ENCODE assay signal across 19 cellular contexts in genomic region chr1:14413809-14414208, GRCh38.
DNase-seq lines count a peak whose midpoint lies in the region; ATAC-seq, FAIRE-seq and TF ChIP-seq lines count a peak whose summit lies in the region.
"Had no signal": no experiment of that assay in that cellular context is flagged by ENCODE, and none has a peak within 500 bp of the region (broad histone marks: within the 10 kb centered on the region; RNA-seq: fewer than 3 reads in every experiment).

No MANE protein-coding gene starts in this region.

- no peaks in the 10 kb centered on the region for H4K20me1 ChIP-seq in astrocyte (ENCODE audit: insufficient read depth, low read length)

- H3K79me2 ChIP-seq in astrocyte (ENCODE audit: insufficient read depth, low read length), result no peaks in the 10 kb centered on the region

- ATAC-seq in HG03342 (IDR thresholded peaks at IDR 0.05; ENCODE audit: unreplicated experiment), result no peak
- ATAC-seq: gastroesophageal sphincter; K562; stimulated activated naive B cell treated with anti-CD40 and anti-IgM and Interleukin-4, amounts not matched to agents 10 μg/mL and 1 μg/mL and 100 μg/mL, for 72 hours had no signal

- peak; percentile 39 for DNase-seq in GM04503 (ENCODE audit: low read depth)
- DNase-seq in astrocyte (ENCODE audit: low read depth), result peak; percentile 74
- peak; percentile 79 for DNase-seq in globus pallidus (ENCODE audit: low spot score)
- DNase-seq in substantia nigra (lab: John Stamatoyannopoulos, UW), result peak in 34 of 49 donors; percentile 1 to 65 (median 16)
- DNase-seq in stimulated activated CD4-positive, alpha-beta T cell treated with anti-CD3 and anti-CD28 coated beads, Interleukin-1b, Interleukin-23, amount 100 ng/mL, for 48 hours, result no peak
- DNase-seq in T-helper 2 cell, result no peak
- DNase-seq in activated gamma-delta T cell treated with Interleukin-2 at 50 U/mL for 16 hours, result no peak
- DNase-seq: activated CD4-positive, alpha-beta T cell treated with anti-CD3 and anti-CD28 coated beads, Interleukin-2, amount 50 U/mL, for 48 hours; CD4-positive, alpha-beta T cell; NCI-H1105 treated with DMSO at 0.1 percent for 48 hours; NCI-H226; SJCRH30; small intestine; stimulated activated naive B cell treated with anti-CD40 and anti-IgM and Interleukin-4, amounts not matched to agents 10 μg/mL and 1 μg/mL and 100 μg/mL, for 72 hours had no signal

- no peaks in the 10 kb centered on the region for H3K4me1 Mint-ChIP-seq in astrocyte (ENCODE audit: low read depth, unreplicated experiment)
- H3K4me1 Mint-ChIP-seq: stimulated activated naive B cell treated with anti-CD40 and anti-IgM and Interleukin-4, amounts not matched to agents 10 μg/mL and 1 μg/mL and 100 μg/mL, for 72 hours had no signal

- no peak overlapping the region for H3K27ac ChIP-seq in astrocyte (ENCODE audit: low read depth, low read length)
- peak overlapping the region; percentile 45 for H3K27ac ChIP-seq in substantia nigra (ENCODE audit: low read depth, low read length, poor library complexity, severe bottlenecking)
- H3K27ac ChIP-seq: gastroesophageal sphincter, SJCRH30 had no signal

- peaks cover 4% of the 10 kb centered on the region for H3K4me1 ChIP-seq in astrocyte (ENCODE audit: insufficient read depth, low read length)
- H3K4me1 ChIP-seq: SJCRH30 had no signal

- H3K9ac ChIP-seq in astrocyte (ENCODE audit: low read length), result no peak overlapping the region

- peak; percentile 82 for FAIRE-seq in astrocyte (lab: Jason Lieb, UNC)
- FAIRE-seq: GM12891, islet of Langerhans, K562, small intestine had no signal

- no peak overlapping the region for H2AFZ ChIP-seq in astrocyte (ENCODE audit: low read depth, low read length)

- no peaks in the 10 kb centered on the region for H3K36me3 Mint-ChIP-seq in astrocyte (ENCODE audit: low read depth, unreplicated experiment)
- H3K36me3 Mint-ChIP-seq: stimulated activated naive B cell treated with anti-CD40 and anti-IgM and Interleukin-4, amounts not matched to agents 10 μg/mL and 1 μg/mL and 100 μg/mL, for 72 hours had no signal

- peak overlapping the region; percentile 42 for H3K4me2 ChIP-seq in astrocyte (ENCODE audit: low read length)

- H3K4me3 ChIP-seq in astrocyte (ENCODE audit: insufficient read depth, low read depth, low read length), result no peak overlapping the region
- H3K4me3 ChIP-seq: gastroesophageal sphincter, K562, SJCRH30 had no signal

- H3K27ac Mint-ChIP-seq in astrocyte (ENCODE audit: unreplicated experiment), result no peak overlapping the region
- H3K27ac Mint-ChIP-seq: CD4-positive, alpha-beta T cell; stimulated activated naive B cell treated with anti-CD40 and anti-IgM and Interleukin-4, amounts not matched to agents 10 μg/mL and 1 μg/mL and 100 μg/mL, for 72 hours had no signal

- no peak overlapping the region for H3K4me3 Mint-ChIP-seq in astrocyte (ENCODE audit: unreplicated experiment)
- H3K4me3 Mint-ChIP-seq: CD4-positive, alpha-beta T cell; stimulated activated naive B cell treated with anti-CD40 and anti-IgM and Interleukin-4, amounts not matched to agents 10 μg/mL and 1 μg/mL and 100 μg/mL, for 72 hours had no signal

- no peaks in the 10 kb centered on the region for H3K27me3 ChIP-seq in astrocyte (ENCODE audit: insufficient read depth, low read length)
- H3K27me3 ChIP-seq: gastroesophageal sphincter had no signal

- no peaks in the 10 kb centered on the region for H3K9me3 ChIP-seq in astrocyte (ENCODE audit: insufficient read depth, low read depth, low read length)
- H3K9me3 ChIP-seq: gastroesophageal sphincter, SJCRH30 had no signal

- H3K9me3 Mint-ChIP-seq in astrocyte (ENCODE audit: unreplicated experiment), result no peaks in the 10 kb centered on the region
- H3K9me3 Mint-ChIP-seq: CD4-positive, alpha-beta T cell had no signal

- TF ChIP-seq CTCF in astrocyte (IDR thresholded peaks at IDR 0.05; ENCODE audit: insufficient read depth, low read depth, low read length), result no peak

- no peaks in the 10 kb centered on the region for H3K27me3 Mint-ChIP-seq in astrocyte (ENCODE audit: low read depth, unreplicated experiment)
- H3K27me3 Mint-ChIP-seq: CD4-positive, alpha-beta T cell had no signal

- no peaks in the 10 kb centered on the region for H3K36me3 ChIP-seq in astrocyte (ENCODE audit: insufficient read depth, low read length)
- H3K36me3 ChIP-seq: gastroesophageal sphincter, SJCRH30 had no signal

Comparison
In these comparisons a context has a peak if more than half of its experiments do, and no peak if none do; other contexts are left out.
1. DNase-seq: peak in GM04503 (single experiment), astrocyte (single experiment), globus pallidus (single experiment) and substantia nigra (34 of 49); none in stimulated activated CD4-positive, alpha-beta T cell treated with anti-CD3 and anti-CD28 coated beads, Interleukin-1b, Interleukin-23, amount 100 ng/mL, for 48 hours (single experiment), T-helper 2 cell (0 of 5) and activated gamma-delta T cell treated with Interleukin-2 at 50 U/mL for 16 hours (single experiment).